ENCODE assay signal across 9 cellular contexts in genomic region chr15:40097096-40097967, GRCh38. TPM values are rescaled to one million over a fixed set of nuclear protein-coding genes. Genes with fewer than 3 reads are reported as not detected.
A peak's percentile ranks its signal among the peaks of the same experiment; 100 is the strongest.
DNase-seq lines count a peak whose midpoint lies in the region; ATAC-seq and TF ChIP-seq lines count a peak whose summit lies in the region.
"Had no signal": no experiment of that assay in that cellular context is flagged by ENCODE, and none has a peak within 500 bp of the region (broad histone marks: within the 10 kb centered on the region; RNA-seq: fewer than 3 reads in every experiment).

No MANE protein-coding gene starts in this region.

- no peak for ATAC-seq in left ventricle myocardium superior
- no peak for ATAC-seq in body of pancreas
- ATAC-seq in HG03520 (IDR thresholded peaks at IDR 0.05; ENCODE audit: unreplicated experiment), result no peak
- ATAC-seq in HG02938 (IDR thresholded peaks at IDR 0.05; ENCODE audit: unreplicated experiment), result no peak

- TF ChIP-seq CTCF in right atrium auricular region (IDR thresholded peaks at IDR 0.05) (no peak), body of pancreas (IDR thresholded peaks at IDR 0.05) (no peak), neural progenitor cell (IDR thresholded peaks at IDR 0.05) (no peak)

- no peak overlapping the region for H3K9ac ChIP-seq in neural progenitor cell

- H3K4me1 ChIP-seq in right atrium auricular region (peaks cover 0 to 77% of the 10 kb centered on the region in 2 donors), body of pancreas (peaks cover 83% of the 10 kb centered on the region), neural progenitor cell (peaks cover 49% of the 10 kb centered on the region)

- peaks cover 21% of the 10 kb centered on the region for H3F3A ChIP-seq in neural progenitor cell (ENCODE audit: low read depth)

- H3K36me3 ChIP-seq in right atrium auricular region, result no peaks in the 10 kb centered on the region
- H3K36me3 ChIP-seq in body of pancreas (replicated peaks in 1 of 2; ENCODE audit: insufficient read depth in 1 of 2, low read depth in 2 of 2), result no peaks in the 10 kb centered on the region
- H3K36me3 ChIP-seq in neural progenitor cell, result no peaks in the 10 kb centered on the region

- no peaks in the 10 kb centered on the region for H3K9me3 Mint-ChIP-seq in neural progenitor cell

- H3K27me3 Mint-ChIP-seq in neural progenitor cell (ENCODE audit: insufficient read depth, low read depth), result peaks cover 13% of the 10 kb centered on the region

- H3K27ac Mint-ChIP-seq in neural progenitor cell, result no peak overlapping the region

- no peak overlapping the region for H2AFZ ChIP-seq in neural progenitor cell (replicated peaks)

- H3K4me2 ChIP-seq in neural progenitor cell, result no peak overlapping the region

- H3K27me3 ChIP-seq in right atrium auricular region (no peaks in the 10 kb centered on the region), body of pancreas (no peaks in the 10 kb centered on the region), neural progenitor cell (peaks cover 39% of the 10 kb centered on the region)

- H3K4me3 Mint-ChIP-seq in neural progenitor cell, result peak overlapping the region; percentile 27

- intact Hi-C loops in left ventricle myocardium superior (cut with micrococcal nuclease) (no loop called here), body of pancreas (cut with DNase I) (no loop called here)

- peaks cover 63% of the 10 kb centered on the region for H4K20me1 ChIP-seq in neural progenitor cell (ENCODE audit: low read depth)

- H3K4me1 Mint-ChIP-seq in neural progenitor cell, result peaks cover 87% of the 10 kb centered on the region

- no peak for TF ChIP-seq POLR2A in body of pancreas (IDR thresholded peaks at IDR 0.05)

- no peaks in the 10 kb centered on the region for H3K79me2 ChIP-seq in neural progenitor cell (ENCODE audit: low read depth)

- WGBS in body of pancreas, 2 donors, result 61 to 73% methylated on average over 7 to 10 of the region's 10 CpGs

- H3K27ac ChIP-seq in right atrium auricular region (peak overlapping the region; percentile 87 to 96), body of pancreas (peak overlapping the region; percentile 84 to 93 (median 90)), neural progenitor cell (no peak overlapping the region)

- DNase-seq in right atrium auricular region (ENCODE audit: low spot score) (no peak), left ventricle myocardium superior (no peak), body of pancreas (no peak), neural progenitor cell (ENCODE audit: low spot score) (no peak), NCI-H2081 treated with DMSO at 0.1 percent for 48 hours (lab: John Stamatoyannopoulos, UW) (no peak), NCI-H2029 treated with DMSO at 0.1 percent for 48 hours (lab: John Stamatoyannopoulos, UW) (no peak)
- DNase-seq: T-helper 9 cell had no signal

- H3K9me3 ChIP-seq in right atrium auricular region (no peaks in the 10 kb centered on the region), body of pancreas (no peaks in the 10 kb centered on the region), neural progenitor cell (ENCODE audit: low read depth) (no peaks in the 10 kb centered on the region)

- no peak overlapping the region for H3K4me3 ChIP-seq in right atrium auricular region
- no peak overlapping the region for H3K4me3 ChIP-seq in body of pancreas
- H3K4me3 ChIP-seq in neural progenitor cell, result no peak overlapping the region

- peaks cover 31% of the 10 kb centered on the region for H3K36me3 Mint-ChIP-seq in neural progenitor cell

RNA-seq across cellular contexts. Expression of gene BMF, which starts 11.3 kb away (rescaled TPM):
- total RNA-seq in right atrium auricular region (1 to 10 TPM; 1.3 to 3.0 TPM), left ventricle myocardium superior (3.2 TPM), body of pancreas (10 to 100 TPM in 1 of 2 donors, 1 to 10 TPM in 1; 4.3 to 16.1 TPM), neural progenitor cell (ENCODE audit: low replicate concordance) (8.0 and 12.1 TPM in 2 replicates)

RNA-seq across cellular contexts. Expression of gene SRP14, which starts 58.4 kb away (rescaled TPM):
- total RNA-seq in right atrium auricular region (100 to 1,000 TPM; 255 to 283 TPM), left ventricle myocardium superior (235 TPM), body of pancreas (100 to 1,000 TPM; 122 to 209 TPM), neural progenitor cell (ENCODE audit: low replicate concordance) (250 and 461 TPM in 2 replicates)
